In genomic region chr4:120440730-120441129, GRCh38 we compare ENCODE assay signal across 26 cellular contexts.
"Had no signal": no experiment of that assay in that cellular context is flagged by ENCODE, and none has a peak within 500 bp of the region (broad histone marks: within the 10 kb centered on the region; RNA-seq: fewer than 3 reads in every experiment).

No MANE protein-coding gene starts in this region.

- H3K79me2 ChIP-seq: hepatocyte had no signal

- H3K27ac ChIP-seq: coronary artery, dorsolateral prefrontal cortex, esophagus muscularis mucosa, gastrocnemius medialis, heart left ventricle, hepatocyte, left lung, lower lobe of right lung had no signal

- H3K27me3 ChIP-seq: esophagus muscularis mucosa, gastrocnemius medialis, heart left ventricle, hepatocyte, left lung had no signal

- H3K9me3 ChIP-seq: esophagus muscularis mucosa, gastrocnemius medialis, heart left ventricle, left lung, lower lobe of right lung, mucosa of descending colon had no signal

- H3K27me3 Mint-ChIP-seq: naive B cell had no signal

- H3K4me1 Mint-ChIP-seq: immature natural killer cell, naive B cell had no signal

- H3K9me3 Mint-ChIP-seq: mesothelial cell of epicardium had no signal

- H3K36me3 ChIP-seq: esophagus muscularis mucosa, gastrocnemius medialis, heart left ventricle, left lung, lower lobe of right lung had no signal

- FAIRE-seq: colon, endothelial cell of umbilical vein, kidney had no signal

- DNase-seq: dermis blood vessel endothelial cell; dorsolateral prefrontal cortex; effector CD4-positive, alpha-beta T cell; effector memory CD4-positive, alpha-beta T cell; foreskin fibroblast; foreskin melanocyte; gastrocnemius medialis; heart left ventricle; hypothalamus; immature natural killer cell; islet precursor cell; kidney; kidney glomerular epithelial cell; left colon; left lung; left ventricle myocardium superior; lower lobe of right lung; mesenchymal stem cell; mucosa of descending colon; naive B cell had no signal

- H3K36me3 Mint-ChIP-seq: immature natural killer cell, mesothelial cell of epicardium, naive B cell had no signal

- H3K4me1 ChIP-seq: esophagus muscularis mucosa, gastrocnemius medialis, heart left ventricle, left lung, lower lobe of right lung had no signal

- H3K4me2 ChIP-seq: hepatocyte had no signal

- H3K4me3 Mint-ChIP-seq: immature natural killer cell, mesothelial cell of epicardium, naive B cell had no signal

- H3K27ac Mint-ChIP-seq: immature natural killer cell, mesothelial cell of epicardium, naive B cell had no signal

- H3K4me3 ChIP-seq: coronary artery, dorsolateral prefrontal cortex, esophagus muscularis mucosa, gastrocnemius medialis, heart left ventricle, hepatocyte, left lung, lower lobe of right lung, mucosa of descending colon had no signal

- H2AFZ ChIP-seq: hepatocyte had no signal

- ATAC-seq: gastrocnemius medialis, heart left ventricle, left colon, left lung, left ventricle myocardium superior, lower lobe of right lung, mucosa of descending colon had no signal
